Comparison of ENCODE assay signal across 3 cellular contexts in genomic region chr14:61774861-61775260, GRCh38.
TF ChIP-seq lines count a peak whose summit lies in the region.

No MANE protein-coding gene starts in this region.

TF ChIP-seq in IMR-90, 13 proteins besides CTCF, POLR2A, EP300 and RAD21:
- TF ChIP-seq ELK1 (IDR thresholded peaks at IDR 0.05; ENCODE audit: borderline replicate concordance, low read depth, low read length) (no peak), NFE2L2 (IDR thresholded peaks at IDR 0.05; ENCODE audit: low read depth, low read length) (no peak), MXI1 (IDR thresholded peaks at IDR 0.05; ENCODE audit: borderline replicate concordance, low read depth, low read length) (no peak), USF2 (IDR thresholded peaks at IDR 0.05; ENCODE audit: low read depth, low read length) (no peak), CEBPB (IDR thresholded peaks at IDR 0.05; ENCODE audit: low read depth, low read length) (peak; percentile 22; the same call in 1 of the 2 replicates), SMC3 (IDR thresholded peaks at IDR 0.05; ENCODE audit: low read depth, low read length) (no peak), MAZ (IDR thresholded peaks at IDR 0.05; ENCODE audit: borderline replicate concordance, low read depth, low read length) (no peak), CHD1 (IDR thresholded peaks at IDR 0.05; ENCODE audit: low read depth, low read length) (no peak)

TF ChIP-seq in WTC11, 78 proteins besides CTCF, POLR2A, EP300 and RAD21 (continues in another document):
- TF ChIP-seq ZNF671 (CRISPR knock-in tag; IDR thresholded peaks at IDR 0.05) (no peak), ESRRA (CRISPR knock-in tag; IDR thresholded peaks at IDR 0.05; ENCODE audit: borderline replicate concordance) (no peak), NFYB (CRISPR knock-in tag; conservative IDR thresholded peaks at IDR 0.05; ENCODE audit: low read depth) (no peak), ATF1 (CRISPR knock-in tag; IDR thresholded peaks at IDR 0.05) (no peak), STAT6 (CRISPR knock-in tag; conservative IDR thresholded peaks at IDR 0.05; ENCODE audit: low read depth) (no peak), JAZF1 (CRISPR knock-in tag; IDR thresholded peaks at IDR 0.05) (no peak), AFF4 (CRISPR knock-in tag; IDR thresholded peaks at IDR 0.05; ENCODE audit: borderline replicate concordance) (no peak), GABPB1 (CRISPR knock-in tag; IDR thresholded peaks at IDR 0.05) (no peak), ERG (CRISPR knock-in tag; IDR thresholded peaks at IDR 0.05) (no peak), ZNF219 (CRISPR knock-in tag; IDR thresholded peaks at IDR 0.05; ENCODE audit: borderline replicate concordance) (no peak), FOXJ3 (CRISPR knock-in tag; IDR thresholded peaks at IDR 0.05; ENCODE audit: borderline replicate concordance) (no peak), E2F4 (CRISPR knock-in tag; IDR thresholded peaks at IDR 0.05; ENCODE audit: borderline replicate concordance, low read depth) (no peak)

TF ChIP-seq in GM23338, 12 proteins besides CTCF, POLR2A, EP300 and RAD21:
- TF ChIP-seq ZNF114 (CRISPR knock-in tag; IDR thresholded peaks at IDR 0.05) (no peak), STAT1 (IDR thresholded peaks at IDR 0.05; ENCODE audit: unreplicated experiment) (no peak), ZNF462 (CRISPR knock-in tag; IDR thresholded peaks at IDR 0.05) (no peak), JUNB (IDR thresholded peaks at IDR 0.05; ENCODE audit: unreplicated experiment) (no peak), NANOG (IDR thresholded peaks at IDR 0.05; ENCODE audit: borderline replicate concordance) (no peak), REST (IDR thresholded peaks at IDR 0.05; ENCODE audit: unreplicated experiment) (no peak), EZH2phosphoT487 (IDR thresholded peaks at IDR 0.05; ENCODE audit: unreplicated experiment) (no peak), EZH2 (IDR thresholded peaks at IDR 0.05; ENCODE audit: low read depth, unreplicated experiment) (no peak), CREB1 (CRISPR knock-in tag; IDR thresholded peaks at IDR 0.05; ENCODE audit: low read depth) (no peak), POLR2AphosphoS5 (IDR thresholded peaks at IDR 0.05; ENCODE audit: low read depth) (no peak), ETS1 (IDR thresholded peaks at IDR 0.05) (no peak), ZNF331 (CRISPR knock-in tag; IDR thresholded peaks at IDR 0.05; ENCODE audit: low read depth) (no peak)
